ENCODE assay signal across 20 cellular contexts in genomic region chr18:74069178-74070050, GRCh38.
"Had no signal": no experiment of that assay in that cellular context is flagged by ENCODE, and none has a peak within 500 bp of the region (broad histone marks: within the 10 kb centered on the region; RNA-seq: fewer than 3 reads in every experiment).

No MANE protein-coding gene starts in this region.

- ATAC-seq: activated CD8-positive, alpha-beta T cell treated with anti-CD3 and anti-CD28 coated beads for 36 hours; activated T-cell treated with anti-CD3 and anti-CD28 coated beads, Interleukin-2, amount 50 U/mL, for 4 hours; body of pancreas; stimulated activated naive CD8-positive, alpha-beta T cell treated with anti-CD3 and anti-CD28 coated beads, Interleukin-15, amount 100 ng/mL, for 72 hours; WTC11 had no signal

- DNase-seq: activated CD4-positive, alpha-beta T cell treated with anti-CD3 and anti-CD28 coated beads for 4 hours; activated CD8-positive, alpha-beta T cell treated with anti-CD3 and anti-CD28 coated beads for 36 hours; activated effector memory CD4-positive, alpha-beta T cell treated with Interleukin-2 at 50 U/mL for 16 hours; activated T-cell treated with anti-CD3 and anti-CD28 coated beads, Interleukin-2, amount 50 U/mL, for 4 hours; amygdala; cortex of kidney; effector memory CD4-positive, alpha-beta T cell; head of caudate nucleus; kidney glomerular epithelial cell; midbrain; sigmoid colon; spleen; stimulated activated naive CD8-positive, alpha-beta T cell treated with anti-CD3 and anti-CD28 coated beads, Interleukin-15, amount 100 ng/mL, for 72 hours; T-helper 2 cell; testis had no signal

- H3K27me3 Mint-ChIP-seq: activated CD8-positive, alpha-beta T cell treated with anti-CD3 and anti-CD28 coated beads for 36 hours; activated naive CD4-positive, alpha-beta T cell treated with anti-CD3 and anti-CD28 coated beads, Interleukin-2, amount 50 U/mL, for 24 hours had no signal

- H3K27me3 ChIP-seq: sigmoid colon, testis had no signal

- H3K9me3 Mint-ChIP-seq: activated CD8-positive, alpha-beta T cell treated with anti-CD3 and anti-CD28 coated beads for 36 hours; activated naive CD4-positive, alpha-beta T cell treated with anti-CD3 and anti-CD28 coated beads, Interleukin-2, amount 50 U/mL, for 24 hours; activated T-cell treated with anti-CD3 and anti-CD28 coated beads, Interleukin-2, amount 50 U/mL, for 4 hours; central memory CD8-positive, alpha-beta T cell; neural crest cell; WTC11 had no signal

- H3K4me1 ChIP-seq: sigmoid colon, testis had no signal

- H3K27ac ChIP-seq: body of pancreas, sigmoid colon, spleen, testis had no signal

- H3K4me3 ChIP-seq: body of pancreas, sigmoid colon, spleen, testis had no signal

- H3K4me1 Mint-ChIP-seq: central memory CD8-positive, alpha-beta T cell; neural crest cell; WTC11 had no signal

- H3K4me3 Mint-ChIP-seq: activated CD8-positive, alpha-beta T cell treated with anti-CD3 and anti-CD28 coated beads for 36 hours; activated naive CD4-positive, alpha-beta T cell treated with anti-CD3 and anti-CD28 coated beads, Interleukin-2, amount 50 U/mL, for 24 hours; activated T-cell treated with anti-CD3 and anti-CD28 coated beads, Interleukin-2, amount 50 U/mL, for 4 hours; central memory CD8-positive, alpha-beta T cell; neural crest cell; stimulated activated naive CD8-positive, alpha-beta T cell treated with anti-CD3 and anti-CD28 coated beads, Interleukin-15, amount 100 ng/mL, for 72 hours; WTC11 had no signal

- H3K9me3 ChIP-seq: body of pancreas, sigmoid colon, spleen, testis had no signal

- H3K36me3 ChIP-seq: sigmoid colon, spleen had no signal

- H3K27ac Mint-ChIP-seq: activated CD8-positive, alpha-beta T cell treated with anti-CD3 and anti-CD28 coated beads for 36 hours; activated naive CD4-positive, alpha-beta T cell treated with anti-CD3 and anti-CD28 coated beads, Interleukin-2, amount 50 U/mL, for 24 hours; stimulated activated naive CD8-positive, alpha-beta T cell treated with anti-CD3 and anti-CD28 coated beads, Interleukin-15, amount 100 ng/mL, for 72 hours; WTC11 had no signal

- H3K36me3 Mint-ChIP-seq: activated naive CD4-positive, alpha-beta T cell treated with anti-CD3 and anti-CD28 coated beads, Interleukin-2, amount 50 U/mL, for 24 hours; WTC11 had no signal
